1 cellular context compared by ENCODE assay signal in the genomic region with DNA sequence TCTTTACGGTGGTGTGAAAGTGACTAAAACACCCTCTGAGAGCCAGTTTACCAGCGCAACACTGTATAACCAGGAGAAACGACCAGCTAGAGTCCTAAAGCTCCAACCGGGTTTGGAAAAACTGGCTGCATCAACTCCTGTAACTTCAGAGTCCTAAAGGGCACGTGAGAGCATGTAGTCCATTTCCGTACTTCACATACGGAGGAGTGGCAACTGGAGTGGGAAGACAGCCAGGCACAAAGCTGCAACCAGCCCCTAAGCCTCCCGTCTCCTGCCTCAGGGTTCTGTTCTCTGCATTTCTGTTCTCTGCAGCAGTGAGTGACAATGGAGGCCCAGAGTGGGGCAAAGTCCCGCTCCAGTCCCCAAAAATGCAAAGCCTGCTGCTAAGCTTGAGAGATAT.
A peak's percentile ranks its signal among the peaks of the same experiment; 100 is the strongest.
TF ChIP-seq lines count a peak whose summit lies in the region.

No MANE protein-coding gene starts in this region.

TF ChIP-seq in HepG2, 621 proteins besides CTCF, POLR2A, EP300 and RAD21:
- TF ChIP-seq BHLHE40 (IDR thresholded peaks at IDR 0.05; ENCODE audit: low read length) (peak; percentile 73), GATAD2A (CRISPR knock-in tag; IDR thresholded peaks at IDR 0.05) (0 out of 2 replicates have a peak, but pooled peaks have one; percentile 11), SAP130 (CRISPR knock-in tag; IDR thresholded peaks at IDR 0.05; ENCODE audit: low read depth) (0 out of 2 replicates have a peak, but pooled peaks have one; percentile 11), MYC (CRISPR knock-in tag; IDR thresholded peaks at IDR 0.05; ENCODE audit: borderline replicate concordance) (no peak)
